In the genomic region with DNA sequence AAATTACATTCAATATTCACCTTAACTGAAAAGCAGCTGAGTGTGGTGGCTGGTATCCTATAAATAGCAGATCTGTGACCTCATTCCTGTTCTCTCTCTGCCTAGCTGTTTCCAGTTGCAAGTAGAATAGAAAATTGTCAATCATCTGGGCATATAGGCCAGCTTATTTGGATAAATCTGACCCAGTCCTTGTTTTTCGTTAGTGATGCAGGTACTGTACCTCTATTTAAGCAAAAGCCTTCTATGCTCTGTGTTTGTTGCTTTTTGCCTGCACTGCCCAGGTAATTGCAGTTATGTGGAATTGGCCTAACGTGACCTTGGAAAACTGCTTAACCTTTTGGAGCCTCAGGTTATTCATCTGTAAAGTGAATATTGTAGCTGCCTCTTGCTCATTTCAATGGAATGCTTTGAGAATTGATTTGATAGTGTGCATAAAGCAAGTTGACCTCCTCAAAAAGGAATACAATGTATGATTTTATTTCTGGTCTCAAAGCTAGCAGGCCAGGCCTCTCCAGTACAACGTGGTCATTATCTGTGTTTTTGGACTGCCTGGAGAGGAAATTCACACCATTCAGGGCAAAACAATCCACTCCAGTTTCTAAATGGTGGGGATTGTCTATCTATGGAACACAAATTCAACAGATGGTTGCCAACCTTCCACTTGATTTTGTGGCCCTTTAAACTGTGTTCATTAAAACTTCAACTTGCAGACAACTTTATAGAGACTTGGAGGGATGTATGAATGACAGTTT, we compare ENCODE assay signal across 8 cellular contexts.
DNase-seq lines count a peak whose midpoint lies in the region; ATAC-seq and TF ChIP-seq lines count a peak whose summit lies in the region.

No MANE protein-coding gene starts in this region.

- DNase-seq in NCI-H2107 treated with DMSO at 0.1 percent for 48 hours (lab: John Stamatoyannopoulos, UW; ENCODE audit: unreplicated experiment) (peak; percentile 3), NCI-H2107 (lab: John Stamatoyannopoulos, UW) (no peak), RWPE1 (ENCODE audit: low spot score) (peak; percentile 4), cardiac muscle cell (ENCODE audit: low read depth in 1 of 2, low spot score in 1 of 2) (peak; percentile 30 to 59), testis (no peak), DMS79 (lab: John Stamatoyannopoulos, UW) (no peak), SIG-M5 (lab: John Stamatoyannopoulos, UW) (no peak)

- H3K9me3 ChIP-seq in cardiac muscle cell (ENCODE audit: low read depth) = no peaks in the 10 kb centered on the region
- no peaks in the 10 kb centered on the region for H3K9me3 ChIP-seq in testis

- no peak for TF ChIP-seq CTCF in RWPE1 (conservative IDR thresholded peaks at IDR 0.05; ENCODE audit: low read depth)
- TF ChIP-seq CTCF in cardiac muscle cell (IDR thresholded peaks at IDR 0.05; ENCODE audit: low read depth, low read length) = no peak
- no peak for TF ChIP-seq CTCF in testis (IDR thresholded peaks at IDR 0.05)

- CTCF ChIA-PET in RWPE1 (lab: Yijun Ruan, JAX) = no interaction called here

- H3K4me3 ChIP-seq in cardiac muscle cell (no peak overlapping the region), testis (no peak overlapping the region)

- H3K27ac ChIP-seq in RWPE1 = no peak overlapping the region
- H3K27ac ChIP-seq in cardiac muscle cell = peak overlapping the region; percentile 90
- H3K27ac ChIP-seq in testis = peak overlapping the region; percentile 8 to 17

- POLR2A ChIA-PET in RWPE1 (lab: Yijun Ruan, JAX; ENCODE audit: low non-redundant PET) = no interaction called here

- H3K4me1 ChIP-seq in cardiac muscle cell (ENCODE audit: low read depth) (peaks cover 31% of the 10 kb centered on the region), testis (peaks cover 17% of the 10 kb centered on the region)

- WGBS in testis, 2 donors = 38 to 66% methylated on average over 3 of the region's 3 CpGs

- no peaks in the 10 kb centered on the region for H3K27me3 ChIP-seq in cardiac muscle cell
- H3K27me3 ChIP-seq in testis = no peaks in the 10 kb centered on the region

- H3K36me3 ChIP-seq in cardiac muscle cell (no peaks in the 10 kb centered on the region), testis (ENCODE audit: low read depth, missing control alignments) (no peaks in the 10 kb centered on the region)

- no peak for ATAC-seq in HG03521 (IDR thresholded peaks at IDR 0.05; ENCODE audit: unreplicated experiment)

- no peak for TF ChIP-seq POLR2A in testis (IDR thresholded peaks at IDR 0.05)

- intact Hi-C loops in testis (cut with DNase I; ENCODE audit: low total_unique reads) = no loop called here

Comparison
In these comparisons a context has a peak if more than half of its experiments do, and no peak if none do; other contexts are left out.
1. DNase-seq: peak in NCI-H2107 treated with DMSO at 0.1 percent for 48 hours (single experiment), RWPE1 (single experiment) and cardiac muscle cell (2 of 2); none in NCI-H2107 (single experiment), testis (single experiment), DMS79 (single experiment) and SIG-M5 (single experiment).